ENCODE assay signal across 8 cellular contexts in the genomic region with DNA sequence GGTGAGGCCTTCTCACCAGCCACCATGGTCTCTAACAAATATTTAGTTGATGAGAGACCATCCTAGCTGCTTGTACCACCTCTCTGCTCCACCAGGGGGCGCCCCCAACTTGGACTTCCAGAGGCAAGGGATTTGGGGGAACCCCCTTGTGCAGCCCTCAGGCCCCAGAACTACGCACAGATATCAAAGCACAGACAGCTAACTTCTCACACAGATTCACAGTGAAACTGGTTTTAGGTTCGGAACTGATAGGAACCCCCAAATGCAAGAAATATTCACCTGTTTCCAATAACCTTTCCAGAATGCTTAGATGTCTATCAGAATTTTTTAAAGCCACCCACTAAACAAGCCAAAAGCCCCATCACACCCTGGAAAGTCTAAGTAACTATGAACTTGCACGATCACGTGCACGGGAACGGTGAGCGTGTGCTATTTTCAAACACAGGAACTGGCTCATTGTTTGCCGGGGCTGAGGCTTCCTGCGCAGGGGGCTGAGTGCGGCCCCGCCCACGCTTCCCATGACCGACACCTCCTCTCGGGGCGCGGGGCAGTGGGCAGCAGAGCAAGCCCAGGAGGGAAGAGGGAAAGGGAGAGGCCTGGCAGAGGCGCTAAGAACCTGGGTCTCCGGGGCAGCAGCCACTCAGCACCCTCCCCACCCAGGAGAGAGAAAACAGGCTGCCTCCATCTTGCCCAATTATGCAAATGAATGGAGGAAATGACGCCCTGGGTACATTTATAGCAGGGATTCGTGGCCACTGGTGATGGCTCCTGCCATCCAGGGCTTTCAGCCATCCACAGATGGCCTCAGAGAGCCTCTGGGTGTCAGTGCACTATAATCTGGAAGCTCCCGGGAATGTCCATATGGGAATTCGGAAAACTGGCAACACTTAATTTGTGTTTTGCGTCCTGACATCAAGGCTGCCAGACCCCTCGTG.
A peak's percentile ranks its signal among the peaks of the same experiment; 100 is the strongest.
DNase-seq lines count a peak whose midpoint lies in the region; ATAC-seq and TF ChIP-seq lines count a peak whose summit lies in the region.

No MANE protein-coding gene starts in this region.

- peak; percentile 99 for TF ChIP-seq CTCF in AG09319 (IDR thresholded peaks at IDR 0.05; ENCODE audit: low read depth, low read length)
- TF ChIP-seq CTCF in lower lobe of right lung (IDR thresholded peaks at IDR 0.05), result peak; percentile 97

- peak; percentile 67 for ATAC-seq in GM18868 (IDR thresholded peaks at IDR 0.05; ENCODE audit: unreplicated experiment)
- ATAC-seq in HG03097 (IDR thresholded peaks at IDR 0.05; ENCODE audit: low FRiP score, unreplicated experiment), result peak; percentile 46
- ATAC-seq in lower lobe of right lung, result peak; percentile 89 to 92

- no peaks in the 10 kb centered on the region for H3K9me3 ChIP-seq in lower lobe of right lung

- DNase-seq in AG09319 (ENCODE audit: extremely low read depth, low read depth), result peak; percentile 28
- peak; percentile 99 for DNase-seq in NCI-H446 treated with DMSO at 0.1 percent for 48 hours (lab: John Stamatoyannopoulos, UW)
- DNase-seq in activated CD4-positive, alpha-beta T cell treated with anti-CD3 and anti-CD28 coated beads, Interleukin-2, amount 10 ng/mL, durations not matched to agents 24 days and 14 days, result peak; percentile 97
- peak; percentile 49 for DNase-seq in dedifferentiated amniotic fluid mesenchymal stem cell (ENCODE audit: extremely low spot score)
- DNase-seq in lower lobe of right lung, result peak; percentile 92
- DNase-seq in stimulated activated CD4-positive, alpha-beta T cell treated with anti-CD3 and anti-CD28 coated beads, TNF-alpha, amount 100 ng/mL, for 4 hours (ENCODE audit: low read depth in 3 of 3), result peak; percentile 83 to 95 (median 93)

- H3K27me3 Mint-ChIP-seq in activated CD4-positive, alpha-beta T cell treated with anti-CD3 and anti-CD28 coated beads, Interleukin-2, amount 10 ng/mL, durations not matched to agents 24 days and 14 days, result no peaks in the 10 kb centered on the region

- intact Hi-C loops in activated CD4-positive, alpha-beta T cell treated with anti-CD3 and anti-CD28 coated beads, Interleukin-2, amount 10 ng/mL, durations not matched to agents 24 days and 14 days (cut with micrococcal nuclease), result loop anchor here (1.0 to 2.0 kb wide), 6 partner anchors 8 to 187 kb away; partner anchors contain the start of gene PPP4R3A
- intact Hi-C loops in lower lobe of right lung (cut with DNase I), result no loop called here

- H3K4me1 Mint-ChIP-seq in activated CD4-positive, alpha-beta T cell treated with anti-CD3 and anti-CD28 coated beads, Interleukin-2, amount 10 ng/mL, durations not matched to agents 24 days and 14 days, result peaks cover 45% of the 10 kb centered on the region

- H3K36me3 ChIP-seq in lower lobe of right lung, result peaks cover 33% of the 10 kb centered on the region

- peak overlapping the region; percentile 97 for H3K27ac Mint-ChIP-seq in activated CD4-positive, alpha-beta T cell treated with anti-CD3 and anti-CD28 coated beads, Interleukin-2, amount 10 ng/mL, durations not matched to agents 24 days and 14 days

- peaks cover 40% of the 10 kb centered on the region for H3K4me1 ChIP-seq in lower lobe of right lung

- no peaks in the 10 kb centered on the region for H3K9me3 Mint-ChIP-seq in activated CD4-positive, alpha-beta T cell treated with anti-CD3 and anti-CD28 coated beads, Interleukin-2, amount 10 ng/mL, durations not matched to agents 24 days and 14 days

- H3K4me3 ChIP-seq in lower lobe of right lung, result peak overlapping the region; percentile 51

- peak overlapping the region; percentile 82 for H3K4me3 Mint-ChIP-seq in activated CD4-positive, alpha-beta T cell treated with anti-CD3 and anti-CD28 coated beads, Interleukin-2, amount 10 ng/mL, durations not matched to agents 24 days and 14 days

- peak overlapping the region; percentile 73 for H3K27ac ChIP-seq in lower lobe of right lung

- H3K27me3 ChIP-seq in lower lobe of right lung (ENCODE audit: low read depth), result no peaks in the 10 kb centered on the region

- H3K36me3 Mint-ChIP-seq in activated CD4-positive, alpha-beta T cell treated with anti-CD3 and anti-CD28 coated beads, Interleukin-2, amount 10 ng/mL, durations not matched to agents 24 days and 14 days (ENCODE audit: low read depth), result peaks cover 58% of the 10 kb centered on the region

Comparison
In these comparisons a context has a peak if more than half of its experiments do, and no peak if none do; other contexts are left out.
1. Peak in every context shown above with its lines: DNase-seq, ATAC-seq, H3K4me3 ChIP-seq and H3K27ac ChIP-seq.
2. DNase-seq: peak in every context shown above with its lines; median percentile 99 in NCI-H446 treated with DMSO at 0.1 percent for 48 hours; 97 in activated CD4-positive, alpha-beta T cell treated with anti-CD3 and anti-CD28 coated beads, Interleukin-2, amount 10 ng/mL, durations not matched to agents 24 days and 14 days; 93 in stimulated activated CD4-positive, alpha-beta T cell treated with anti-CD3 and anti-CD28 coated beads, TNF-alpha, amount 100 ng/mL, for 4 hours; 92 in lower lobe of right lung; 49 in dedifferentiated amniotic fluid mesenchymal stem cell; 28 in AG09319.